19 cellular contexts compared by ENCODE assay signal in genomic region chr9:5446451-5447236, GRCh38. TPM values are rescaled to one million over a fixed set of nuclear protein-coding genes. Genes with fewer than 3 reads are reported as not detected.
DNase-seq lines count a peak whose midpoint lies in the region; ATAC-seq and TF ChIP-seq lines count a peak whose summit lies in the region.
"Had no signal": no experiment of that assay in that cellular context is flagged by ENCODE, and none has a peak within 500 bp of the region (broad histone marks: within the 10 kb centered on the region; RNA-seq: fewer than 3 reads in every experiment).

No MANE protein-coding gene starts in this region.

- ATAC-seq in GM21360 (IDR thresholded peaks at IDR 0.05; ENCODE audit: unreplicated experiment) = no peak
- no peak for ATAC-seq in HG03565 (IDR thresholded peaks at IDR 0.05; ENCODE audit: unreplicated experiment)
- ATAC-seq: gastrocnemius medialis had no signal

- H3K4me2 ChIP-seq in mammary epithelial cell (ENCODE audit: insufficient read depth, low read depth, low read length) = peak overlapping the region; percentile 67
- no peak overlapping the region for H3K4me2 ChIP-seq in mesendoderm (ENCODE audit: low read length)

- H4K20me1 ChIP-seq in mammary epithelial cell (ENCODE audit: insufficient read depth, low read length) = no peaks in the 10 kb centered on the region

- in situ Hi-C loops in mammary epithelial cell (cut with MboI; ENCODE audit: low sequenced_read_pairs in 2 of 2) = loop anchor here (25.0 kb wide), 2 partner anchors 259 to 684 kb away; partner anchors contain the start of gene INSL6 (in 1 of the 2)

- no peak overlapping the region for H2BK120ac ChIP-seq in mesendoderm (ENCODE audit: low read depth, low read length)

- no peak overlapping the region for H2AK5ac ChIP-seq in mesendoderm (ENCODE audit: low read length)

- H3K27me3 Mint-ChIP-seq in MCF 10A (ENCODE audit: insufficient read depth, unreplicated experiment) = no peaks in the 10 kb centered on the region
- H3K27me3 Mint-ChIP-seq in activated naive CD8-positive, alpha-beta T cell treated with anti-CD3 and anti-CD28 coated beads for 36 hours = no peaks in the 10 kb centered on the region

- H3K9ac ChIP-seq in mammary epithelial cell (ENCODE audit: insufficient read depth, low read length) (no peak overlapping the region), mesendoderm (ENCODE audit: low read length) (no peak overlapping the region)

- BruUV-seq in mammary epithelial cell (replicated peaks; lab: Mats Ljungman, UMichigan) (no TSS peak), MCF 10A (replicated peaks; lab: Mats Ljungman, UMichigan) (no TSS peak)

- no peak overlapping the region for H3K56ac ChIP-seq in mesendoderm (ENCODE audit: low read length)

- POLR2A ChIA-PET in MCF 10A (lab: Yijun Ruan, JAX) = no interaction called here

- no peak overlapping the region for H3K27ac Mint-ChIP-seq in MCF 10A (ENCODE audit: low read depth, unreplicated experiment)
- H3K27ac Mint-ChIP-seq in activated naive CD8-positive, alpha-beta T cell treated with anti-CD3 and anti-CD28 coated beads for 36 hours = peak overlapping the region; percentile 92

- no peak overlapping the region for H3K4me3 Mint-ChIP-seq in MCF 10A (ENCODE audit: unreplicated experiment)
- peak overlapping the region; percentile 18 for H3K4me3 Mint-ChIP-seq in activated naive CD8-positive, alpha-beta T cell treated with anti-CD3 and anti-CD28 coated beads for 36 hours
- H3K4me3 Mint-ChIP-seq: CD14-positive monocyte had no signal

- no peaks in the 10 kb centered on the region for H3K9me3 Mint-ChIP-seq in MCF 10A (ENCODE audit: unreplicated experiment)
- H3K9me3 Mint-ChIP-seq in activated naive CD8-positive, alpha-beta T cell treated with anti-CD3 and anti-CD28 coated beads for 36 hours = no peaks in the 10 kb centered on the region
- H3K9me3 Mint-ChIP-seq: CD14-positive monocyte had no signal

- H3K79me2 ChIP-seq in mammary epithelial cell (ENCODE audit: insufficient read depth, low read length) (peaks cover 13% of the 10 kb centered on the region), mesendoderm (ENCODE audit: control insufficient read depth, insufficient read depth, low read length) (no peaks in the 10 kb centered on the region)

- dilution Hi-C loops in mammary epithelial cell (cut with HindIII; ENCODE audit: low sequenced_read_pairs) = loop anchor here (10.0 kb wide), 1 partner anchor 118 kb away; no protein-coding TSS in a partner anchor

- H3K27me3 ChIP-seq in mammary epithelial cell (ENCODE audit: insufficient read depth, low read length) (no peaks in the 10 kb centered on the region), mesendoderm (ENCODE audit: insufficient read depth, low read length, poor library complexity) (no peaks in the 10 kb centered on the region)
- H3K27me3 ChIP-seq: gastrocnemius medialis had no signal

- H4K5ac ChIP-seq in mesendoderm (ENCODE audit: low read length) = no peak overlapping the region

- H3K36me3 Mint-ChIP-seq in MCF 10A (ENCODE audit: insufficient read depth, unreplicated experiment) = no peaks in the 10 kb centered on the region
- peaks cover 5% of the 10 kb centered on the region for H3K36me3 Mint-ChIP-seq in activated naive CD8-positive, alpha-beta T cell treated with anti-CD3 and anti-CD28 coated beads for 36 hours
- H3K36me3 Mint-ChIP-seq: CD14-positive monocyte had no signal

- no peak overlapping the region for H3K4ac ChIP-seq in mesendoderm (ENCODE audit: low read depth, low read length)

- peaks cover 46% of the 10 kb centered on the region for H3K4me1 ChIP-seq in mammary epithelial cell (ENCODE audit: insufficient read depth, low read length)
- no peaks in the 10 kb centered on the region for H3K4me1 ChIP-seq in mesendoderm (ENCODE audit: control insufficient read depth, low read depth, low read length)

- no peak for TF ChIP-seq CTCF in mammary epithelial cell (conservative IDR thresholded peaks at IDR 0.05 in 1 of 2, IDR thresholded peaks at IDR 0.05 in 1 of 2; ENCODE audit: extremely low read depth in 1 of 2, insufficient read depth in 1 of 2, low read depth in 1 of 2, low read length in 2 of 2)
- no peak for TF ChIP-seq CTCF in MCF 10A (IDR thresholded peaks at IDR 0.05; ENCODE audit: unreplicated experiment)

- H3K27ac ChIP-seq in mammary epithelial cell (ENCODE audit: insufficient read depth, low read depth, low read length) = peak overlapping the region; percentile 47
- H3K27ac ChIP-seq in mesendoderm (ENCODE audit: low read depth, low read length) = no peak overlapping the region
- H3K27ac ChIP-seq: gastrocnemius medialis had no signal

- DNase-seq in mammary epithelial cell (peak; percentile 79), MCF 10A (ENCODE audit: unreplicated experiment) (no peak), NCI-H226 (peak; percentile 77), amygdala (lab: John Stamatoyannopoulos, UW) (no peak), mesendoderm (no peak)
- DNase-seq in activated naive CD8-positive, alpha-beta T cell treated with anti-CD3 and anti-CD28 coated beads for 36 hours = no peak
- DNase-seq: activated CD4-positive, alpha-beta T cell treated with anti-CD3 and anti-CD28 coated beads, Interleukin-2, amount 50 U/mL, for 48 hours; aorta; effector CD4-positive, alpha-beta T cell; gastrocnemius medialis; GOT3; kidney; NCI-H1048; NCI-H510A treated with DMSO at 0.1 percent for 48 hours; stimulated activated CD4-positive, alpha-beta T cell treated with anti-CD3 and anti-CD28 coated beads, Interleukin-4, amount 100 ng/mL, for 1 hour; stimulated activated naive CD4-positive, alpha-beta T cell had no signal

- peaks cover 22% of the 10 kb centered on the region for H3K4me1 Mint-ChIP-seq in MCF 10A (ENCODE audit: insufficient read depth, unreplicated experiment)
- peaks cover 51% of the 10 kb centered on the region for H3K4me1 Mint-ChIP-seq in activated naive CD8-positive, alpha-beta T cell treated with anti-CD3 and anti-CD28 coated beads for 36 hours

- H3K18ac ChIP-seq in mesendoderm (ENCODE audit: low read length) = no peak overlapping the region

- intact Hi-C loops in mammary epithelial cell (cut with micrococcal nuclease) = no loop called here
- intact Hi-C loops in MCF 10A (cut with micrococcal nuclease) = no loop called here

- H3K36me3 ChIP-seq in mammary epithelial cell (ENCODE audit: insufficient read depth, low read length) = no peaks in the 10 kb centered on the region
- H3K36me3 ChIP-seq in mesendoderm (ENCODE audit: control insufficient read depth, insufficient read depth, low read length) = no peaks in the 10 kb centered on the region
- H3K36me3 ChIP-seq: gastrocnemius medialis had no signal

- H3K4me3 ChIP-seq in mammary epithelial cell (replicated peaks in 1 of 3; ENCODE audit: insufficient read depth in 1 of 3, low read depth in 2 of 3, low read length in 3 of 3) (no peak overlapping the region), mesendoderm (ENCODE audit: low read length) (no peak overlapping the region)
- H3K4me3 ChIP-seq: gastrocnemius medialis had no signal

- CTCF ChIA-PET in mammary epithelial cell (lab: Charles Lee; ENCODE audit: low non-redundant PET) (no interaction called here), MCF 10A (lab: Yijun Ruan, JAX) (interaction anchor here (0.5 to 4.6 kb wide), 6 partner anchors 8 to 1501 kb away, joined by 3 to 58 read pairs (median 4); partner anchors contain the start of gene PLGRKT)

- no peaks in the 10 kb centered on the region for H3K79me1 ChIP-seq in mesendoderm (ENCODE audit: low read length)

- WGBS in mammary epithelial cell (ENCODE audit: low coverage, missing lambda C conversion rate) = 40% methylated on average over 3 of the region's 3 CpGs
- WGBS in mesendoderm (ENCODE audit: extremely low coverage, insufficient coverage, low lambda C conversion rate) = no CpG with 5 or more reads among the region's 3 CpGs

- no peak overlapping the region for H2BK5ac ChIP-seq in mesendoderm (ENCODE audit: low read length)

- no peak overlapping the region for H3K23ac ChIP-seq in mesendoderm (ENCODE audit: low read length)

- no peaks in the 10 kb centered on the region for H3K9me3 ChIP-seq in mammary epithelial cell (replicated peaks; ENCODE audit: insufficient read depth, low read length)
- H3K9me3 ChIP-seq: gastrocnemius medialis had no signal

- no peak overlapping the region for H2BK15ac ChIP-seq in mesendoderm (replicated peaks; ENCODE audit: low read depth)

- H4K8ac ChIP-seq in mesendoderm (ENCODE audit: low read depth, low read length) = no peak overlapping the region

- peak overlapping the region; percentile 34 for H2AFZ ChIP-seq in mammary epithelial cell (ENCODE audit: low read depth, low read length)

RNA-seq across cellular contexts. Expression of gene CD274, which starts 3.7 kb away (rescaled TPM):
- 10 to 100 TPM; 19.5 to 30.6 TPM for total RNA-seq in mammary epithelial cell
- polyA plus RNA-seq in mammary epithelial cell = 6.5 TPM
- polyA minus RNA-seq in mammary epithelial cell = not detected
- total RNA-seq in MCF 10A (2022) = 1.9 and 2.6 TPM in 2 replicates
- 10 to 100 TPM; 22.0 to 24.6 TPM for total RNA-seq in activated naive CD8-positive, alpha-beta T cell treated with anti-CD3 and anti-CD28 coated beads for 36 hours
- polyA plus RNA-seq in mesendoderm (2013, experiment 1 of 2) = 0.27 TPM
- 0.15 TPM for polyA plus RNA-seq in mesendoderm (2013, experiment 2 of 2)

RNA-seq across cellular contexts. Expression of gene PLGRKT, which starts 8.9 kb away (rescaled TPM):
- total RNA-seq in mammary epithelial cell = 10 to 100 TPM; 13.3 to 31.2 TPM
- 15.5 TPM for polyA plus RNA-seq in mammary epithelial cell
- 6.5 TPM for polyA minus RNA-seq in mammary epithelial cell
- total RNA-seq in MCF 10A (2022) = 21.6 and 22.5 TPM in 2 replicates
- 10 to 100 TPM; 27.3 to 27.5 TPM for total RNA-seq in activated naive CD8-positive, alpha-beta T cell treated with anti-CD3 and anti-CD28 coated beads for 36 hours
- polyA plus RNA-seq in mesendoderm (2013, experiment 1 of 2) = 18.5 TPM
- polyA plus RNA-seq in mesendoderm (2013, experiment 2 of 2) = 20.4 TPM

Comparison
In these comparisons a context has a peak if more than half of its experiments do, and no peak if none do; other contexts are left out.
1. DNase-seq: peak in mammary epithelial cell (single experiment) and NCI-H226 (single experiment); none in MCF 10A (single experiment), activated naive CD8-positive, alpha-beta T cell treated with anti-CD3 and anti-CD28 coated beads for 36 hours (single experiment), amygdala (0 of 56) and mesendoderm (single experiment).